30 cellular contexts compared by ENCODE assay signal in the genomic region with DNA sequence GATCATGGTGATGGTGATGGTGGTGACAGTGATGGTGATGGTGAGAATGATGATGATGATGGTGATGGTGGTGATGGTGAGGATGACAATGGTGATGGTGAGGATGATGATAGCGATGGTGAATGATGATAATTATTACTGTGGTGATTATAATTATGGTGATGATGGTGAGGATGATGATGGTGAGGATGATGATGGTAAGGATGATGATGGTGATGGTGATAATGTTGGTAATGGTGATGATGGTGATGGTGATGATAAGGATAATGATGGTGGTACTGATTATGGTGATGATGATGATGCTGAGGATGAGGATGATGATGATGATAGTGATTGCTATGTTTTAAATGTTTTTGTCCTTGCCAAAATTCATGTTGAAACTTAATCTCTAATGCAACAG. TPM values are rescaled to one million over a fixed set of nuclear protein-coding genes. Genes with fewer than 3 reads are reported as not detected.
"Had no signal": no experiment of that assay in that cellular context is flagged by ENCODE, and none has a peak within 500 bp of the region (broad histone marks: within the 10 kb centered on the region; RNA-seq: fewer than 3 reads in every experiment).

No MANE protein-coding gene starts in this region.

- H3K36me3 Mint-ChIP-seq: T-cell had no signal

- H3K4me3 ChIP-seq: coronary artery, dorsolateral prefrontal cortex had no signal

- H3K27me3 Mint-ChIP-seq: activated CD8-positive, alpha-beta T cell treated with anti-CD3 and anti-CD28 coated beads for 36 hours; activated naive CD8-positive, alpha-beta T cell; activated T-helper 17 cell treated with anti-CD3 and anti-CD28 coated beads, Interleukin-2, amount 50 U/mL, for 72 hours; central memory CD8-positive, alpha-beta T cell; dendritic cell treated with granulocyte-macrophage colony-stimulating factor and Interleukin-4, amounts not matched to agents 40 ng/mL and 50 ng/mL, for 4 days had no signal

- DNase-seq: activated B cell treated with CpG ODN at 0.5 μM for 24 hours; activated CD4-positive, alpha-beta T cell treated with anti-CD3 and anti-CD28 coated beads for 48 hours; activated CD4-positive, alpha-beta T cell treated with anti-CD3 and anti-CD28 coated beads, Interleukin-2, amount 50 U/mL, for 1 hour; activated CD4-positive, alpha-beta T cell treated with anti-CD3 and anti-CD28 coated beads, Interleukin-2, amount 50 U/mL, for 48 hours; activated CD8-positive, alpha-beta memory T cell treated with anti-CD3 and anti-CD28 coated beads for 24 hours; activated CD8-positive, alpha-beta T cell treated with anti-CD3 and anti-CD28 coated beads for 36 hours; activated effector memory CD4-positive, alpha-beta T cell treated with Interleukin-2 at 50 U/mL for 16 hours; activated gamma-delta T cell treated with Interleukin-2 at 50 U/mL for 16 hours; activated naive CD4-positive, alpha-beta T cell treated with anti-CD3 and anti-CD28 coated beads, Interleukin-2, amount 50 U/mL, for 16 hours; activated naive CD4-positive, alpha-beta T cell treated with Interleukin-2 at 50 U/mL for 16 hours; activated T-cell treated with anti-CD3 and anti-CD28 coated beads, Interleukin-2, amount 50 U/mL, for 4 hours; amniotic stem cell; anterior cingulate cortex; brain microvascular endothelial cell; dorsolateral prefrontal cortex; effector memory CD4-positive, alpha-beta T cell; endodermal cell; foreskin fibroblast; T-cell; T-helper 9 cell; WERI-Rb-1 had no signal

- ATAC-seq: activated CD4-positive, CD25-positive, alpha-beta regulatory T cell treated with anti-CD3 and anti-CD28 coated beads, Interleukin-2, amount 50 U/mL, for 24 hours; activated CD8-positive, alpha-beta T cell treated with anti-CD3 and anti-CD28 coated beads for 36 hours; activated T-cell treated with anti-CD3 and anti-CD28 coated beads, Interleukin-2, amount 50 U/mL, for 4 hours; activated T-helper 17 cell treated with anti-CD3 and anti-CD28 coated beads, Interleukin-2, amount 50 U/mL, for 72 hours; esophagus mucosa; T-cell had no signal

- H3K4me1 Mint-ChIP-seq: activated B cell treated with CpG ODN at 0.5 μM for 24 hours; activated T-helper 17 cell treated with anti-CD3 and anti-CD28 coated beads, Interleukin-2, amount 50 U/mL, for 72 hours; central memory CD8-positive, alpha-beta T cell; endodermal cell had no signal

- H3K27ac Mint-ChIP-seq: activated B cell treated with CpG ODN at 0.5 μM for 24 hours; activated CD8-positive, alpha-beta T cell treated with anti-CD3 and anti-CD28 coated beads for 36 hours; activated naive CD8-positive, alpha-beta T cell; activated T-helper 17 cell treated with anti-CD3 and anti-CD28 coated beads, Interleukin-2, amount 50 U/mL, for 72 hours; dendritic cell treated with granulocyte-macrophage colony-stimulating factor and Interleukin-4, amounts not matched to agents 40 ng/mL and 50 ng/mL, for 4 days; endodermal cell; T-cell; T-helper 1 cell treated with Interleukin-12 subunit alpha and Interleukin-12 subunit beta and Interleukin-4 antibody, amounts not matched to agents 30 μg/mL and 1 μg/mL, for 36 hours had no signal

- H3K27ac ChIP-seq: brain microvascular endothelial cell, coronary artery, dorsolateral prefrontal cortex, WERI-Rb-1 had no signal

- H3K27me3 ChIP-seq: brain microvascular endothelial cell, dorsolateral prefrontal cortex had no signal

- H3K36me3 ChIP-seq: brain microvascular endothelial cell, WERI-Rb-1 had no signal

- H3K4me3 Mint-ChIP-seq: activated B cell treated with CpG ODN at 0.5 μM for 24 hours; activated CD8-positive, alpha-beta T cell treated with anti-CD3 and anti-CD28 coated beads for 36 hours; activated naive CD8-positive, alpha-beta T cell; activated T-cell treated with anti-CD3 and anti-CD28 coated beads, Interleukin-2, amount 50 U/mL, for 4 hours; activated T-helper 17 cell treated with anti-CD3 and anti-CD28 coated beads, Interleukin-2, amount 50 U/mL, for 72 hours; central memory CD8-positive, alpha-beta T cell; dendritic cell treated with granulocyte-macrophage colony-stimulating factor and Interleukin-4, amounts not matched to agents 40 ng/mL and 50 ng/mL, for 4 days; endodermal cell; T-cell; T-helper 1 cell treated with Interleukin-12 subunit alpha and Interleukin-12 subunit beta and Interleukin-4 antibody, amounts not matched to agents 30 μg/mL and 1 μg/mL, for 36 hours had no signal

RNA-seq across cellular contexts. Expression of a gene that starts 37.3 kb away (rescaled TPM):
- total RNA-seq: activated B cell treated with CpG ODN at 0.5 μM for 24 hours, bronchial epithelial cell had no signal
